ENCODE assay signal across 1 cellular context in genomic region chr16:30357085-30357714, GRCh38.
TF ChIP-seq lines count a peak whose summit lies in the region.

No MANE protein-coding gene starts in this region.

TF ChIP-seq in A549, 52 proteins besides CTCF, POLR2A, EP300 and RAD21:
- TF ChIP-seq HOXB13 (CRISPR knock-in tag; IDR thresholded peaks at IDR 0.05; ENCODE audit: low read depth) (no peak), BCL3 (IDR thresholded peaks at IDR 0.05) (no peak), HOXB5 (CRISPR knock-in tag; IDR thresholded peaks at IDR 0.05) (no peak), ZNF302 (CRISPR knock-in tag; IDR thresholded peaks at IDR 0.05) (no peak), JUNB (IDR thresholded peaks at IDR 0.05) (no peak), MYC (IDR thresholded peaks at IDR 0.05; ENCODE audit: borderline replicate concordance, low read length) (no peak), CEBPB (IDR thresholded peaks at IDR 0.05) (no peak), KDM5A (IDR thresholded peaks at IDR 0.05) (no peak), KDM1A (IDR thresholded peaks at IDR 0.05; ENCODE audit: low read depth) (no peak), HOXA7 (CRISPR knock-in tag; IDR thresholded peaks at IDR 0.05) (no peak), PBX3 (IDR thresholded peaks at IDR 0.05) (no peak), USF2 (IDR thresholded peaks at IDR 0.05) (no peak), ESRRA (IDR thresholded peaks at IDR 0.05; ENCODE audit: borderline replicate concordance, low read length) (no peak), SMC3 (IDR thresholded peaks at IDR 0.05) (no peak), SREBF2 (IDR thresholded peaks at IDR 0.05) (no peak), ZC3H11A (IDR thresholded peaks at IDR 0.05) (no peak)
